1 cellular context compared by ENCODE assay signal in genomic region chr6:109790131-109790530, GRCh38.
TF ChIP-seq lines count a peak whose summit lies in the region.

No MANE protein-coding gene starts in this region.

TF ChIP-seq in WTC11, 78 proteins besides CTCF, POLR2A, EP300 and RAD21 (continued from another document):
- TF ChIP-seq FOXP4 (CRISPR knock-in tag; IDR thresholded peaks at IDR 0.05) (no peak), ATF6 (CRISPR knock-in tag; IDR thresholded peaks at IDR 0.05) (no peak), NR2C2 (CRISPR knock-in tag; IDR thresholded peaks at IDR 0.05) (no peak), ZNF232 (CRISPR knock-in tag; IDR thresholded peaks at IDR 0.05) (no peak), JAZF1 (CRISPR knock-in tag; IDR thresholded peaks at IDR 0.05) (no peak), TEAD1 (CRISPR knock-in tag; IDR thresholded peaks at IDR 0.05) (no peak), PRDM15 (CRISPR knock-in tag; IDR thresholded peaks at IDR 0.05) (no peak), ZNF425 (CRISPR knock-in tag; conservative IDR thresholded peaks at IDR 0.05) (no peak), GABPB1 (CRISPR knock-in tag; IDR thresholded peaks at IDR 0.05) (no peak)
